Comparison of ENCODE assay signal across 20 cellular contexts in the genomic region with DNA sequence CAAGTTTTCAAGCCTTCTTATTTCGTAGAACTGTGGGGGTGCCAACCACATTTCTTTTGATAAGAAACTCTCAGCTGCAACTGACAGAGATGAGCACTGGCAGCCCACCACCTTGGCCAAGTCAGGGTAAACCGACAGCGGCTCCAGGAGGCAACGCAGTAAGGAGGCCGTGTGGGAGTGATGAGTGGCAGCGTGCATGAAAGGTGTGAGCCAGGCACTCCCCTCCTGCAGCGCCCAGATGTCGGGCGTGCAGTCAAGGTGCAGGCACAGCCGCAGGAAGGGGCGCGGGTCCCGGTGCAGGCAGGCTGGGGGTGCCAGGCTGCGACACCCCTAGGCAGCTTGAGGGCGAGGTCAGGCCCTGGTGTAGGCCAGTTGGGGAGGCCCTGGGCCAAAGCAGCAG. TPM values are rescaled to one million over a fixed set of nuclear protein-coding genes. Genes with fewer than 3 reads are reported as not detected.
A peak's percentile ranks its signal among the peaks of the same experiment; 100 is the strongest.
DNase-seq lines count a peak whose midpoint lies in the region; ATAC-seq and TF ChIP-seq lines count a peak whose summit lies in the region.
"Had no signal": no experiment of that assay in that cellular context is flagged by ENCODE, and none has a peak within 500 bp of the region (broad histone marks: within the 10 kb centered on the region; RNA-seq: fewer than 3 reads in every experiment).

No MANE protein-coding gene starts in this region.

- H3K4me1 ChIP-seq in mesenchymal stem cell (ENCODE audit: control insufficient read depth, insufficient read depth, low read depth, low read length) (peaks cover 5% of the 10 kb centered on the region), trophoblast cell (ENCODE audit: control insufficient read depth in 1 of 2, insufficient read depth in 2 of 2, low read length in 2 of 2) (peaks cover 2 to 7% of the 10 kb centered on the region in 2 experiments), testis (no peaks in the 10 kb centered on the region)
- H3K4me1 ChIP-seq: BE2C; BLaER1 treated with 17β-estradiol and CSF1 and Interleukin-3, amounts not matched to agents 10 nM and 100 nM had no signal

- H3K23ac ChIP-seq in mesenchymal stem cell (ENCODE audit: low read length in 2 of 2) (no peak overlapping the region), trophoblast cell (ENCODE audit: low read length) (no peak overlapping the region)

- H4K91ac ChIP-seq in mesenchymal stem cell (ENCODE audit: low read length) (peak overlapping the region; percentile 39), trophoblast cell (ENCODE audit: low read depth, low read length) (no peak overlapping the region)

- H2BK120ac ChIP-seq in mesenchymal stem cell (ENCODE audit: low read depth, low read length), result no peak overlapping the region
- no peak overlapping the region for H2BK120ac ChIP-seq in trophoblast cell (ENCODE audit: insufficient read depth, low read length, poor library complexity)

- H3K18ac ChIP-seq in mesenchymal stem cell (ENCODE audit: low read depth in 1 of 2, low read length in 2 of 2) (peak overlapping the region in 1 of 2 experiments; percentile 4), trophoblast cell (ENCODE audit: low read length) (no peak overlapping the region)

- no peak for TF ChIP-seq CTCF in testis (IDR thresholded peaks at IDR 0.05)

- no peak overlapping the region for H4K12ac ChIP-seq in trophoblast cell (ENCODE audit: low read depth, low read length)

- no peak overlapping the region for H3K27ac ChIP-seq in mesenchymal stem cell (ENCODE audit: low read length, poor library complexity, severe bottlenecking)
- H3K27ac ChIP-seq in trophoblast cell (ENCODE audit: low read depth, low read length), result no peak overlapping the region
- no peak overlapping the region for H3K27ac ChIP-seq in testis
- H3K27ac ChIP-seq: A549; BLaER1 treated with 17β-estradiol and CSF1 and Interleukin-3, amounts not matched to agents 10 nM and 100 nM had no signal

- H3K36me3 ChIP-seq in H7 (replicated peaks; ENCODE audit: control insufficient read depth, insufficient read depth, low read length) (no peaks in the 10 kb centered on the region), mesenchymal stem cell (ENCODE audit: control insufficient read depth in 1 of 2, insufficient read depth in 2 of 2, low read depth in 1 of 2, low read length in 2 of 2) (peaks cover 0 to 3% of the 10 kb centered on the region in 2 experiments), trophoblast cell (ENCODE audit: control insufficient read depth in 1 of 2, insufficient read depth in 2 of 2, low read length in 2 of 2) (no peaks in the 10 kb centered on the region), testis (ENCODE audit: low read depth, missing control alignments) (no peaks in the 10 kb centered on the region)
- H3K36me3 ChIP-seq: BE2C; BLaER1 treated with 17β-estradiol and CSF1 and Interleukin-3, amounts not matched to agents 10 nM and 100 nM had no signal

- H2BK12ac ChIP-seq in mesenchymal stem cell (ENCODE audit: low read length in 2 of 2), result no peak overlapping the region
- H2BK12ac ChIP-seq in trophoblast cell (ENCODE audit: low read length), result no peak overlapping the region

- no peak for TF ChIP-seq POLR2A in testis (IDR thresholded peaks at IDR 0.05)

- H3K14ac ChIP-seq in mesenchymal stem cell (ENCODE audit: low read length in 2 of 2), result no peak overlapping the region
- no peak overlapping the region for H3K14ac ChIP-seq in trophoblast cell (ENCODE audit: low read length)

- DNase-seq in D341Med (ENCODE audit: low spot score), result peak; percentile 23
- peak; percentile 14 for DNase-seq in H7
- no peak for DNase-seq in mesenchymal stem cell
- DNase-seq in trophoblast cell, result no peak
- no peak for DNase-seq in NCI-H510A (lab: John Stamatoyannopoulos, UW)
- no peak for DNase-seq in testis
- no peak for DNase-seq in stimulated activated CD4-positive, alpha-beta T cell treated with anti-CD3 and anti-CD28 coated beads, Interleukin-4, amount 100 ng/mL, for 1 hour
- DNase-seq: 8988T; ACHN; AML-193; BE2C; CD4-positive, alpha-beta T cell; CD8-positive, alpha-beta memory T cell; DMS53; DMS79 treated with DMSO at 0.1 percent for 48 hours; GOT3; HCEC 1CT had no signal

- no peak overlapping the region for H2AK5ac ChIP-seq in mesenchymal stem cell (ENCODE audit: low read length, severe bottlenecking)
- H2AK5ac ChIP-seq in trophoblast cell (ENCODE audit: low read length), result peak overlapping the region; percentile 21

- H3K79me2 ChIP-seq in trophoblast cell (ENCODE audit: control insufficient read depth, insufficient read depth, low read length, poor library complexity), result no peaks in the 10 kb centered on the region

- H4K8ac ChIP-seq in mesenchymal stem cell (ENCODE audit: low read length) (peak overlapping the region; percentile 60), trophoblast cell (ENCODE audit: low read depth, low read length) (no peak overlapping the region)

- H3K27me3 ChIP-seq in H7 (ENCODE audit: control insufficient read depth, insufficient read depth, low read length) (no peaks in the 10 kb centered on the region), mesenchymal stem cell (ENCODE audit: control insufficient read depth in 1 of 2, insufficient read depth in 1 of 2, low read length in 2 of 2) (no peaks in the 10 kb centered on the region), trophoblast cell (ENCODE audit: insufficient read depth, low read length) (no peaks in the 10 kb centered on the region), testis (no peaks in the 10 kb centered on the region)
- H3K27me3 ChIP-seq: BE2C; BLaER1 treated with 17β-estradiol and CSF1 and Interleukin-3, amounts not matched to agents 10 nM and 100 nM had no signal

- H3K4ac ChIP-seq in mesenchymal stem cell (ENCODE audit: low read depth in 1 of 2, low read length in 2 of 2) (no peak overlapping the region), trophoblast cell (ENCODE audit: low read depth, low read length) (no peak overlapping the region)

- H3K9ac ChIP-seq in mesenchymal stem cell (ENCODE audit: low read length), result no peak overlapping the region
- H3K9ac ChIP-seq in trophoblast cell (ENCODE audit: low read length), result no peak overlapping the region
- H3K9ac ChIP-seq: BLaER1 treated with 17β-estradiol and CSF1 and Interleukin-3, amounts not matched to agents 10 nM and 100 nM had no signal

- H3K4me2 ChIP-seq in mesenchymal stem cell (ENCODE audit: low read length, poor library complexity, severe bottlenecking) (no peak overlapping the region), trophoblast cell (ENCODE audit: low read length) (no peak overlapping the region)
- H3K4me2 ChIP-seq: A549; BLaER1 treated with 17β-estradiol and CSF1 and Interleukin-3, amounts not matched to agents 10 nM and 100 nM had no signal

- 98% methylated on average over 15 of the region's 15 CpGs for WGBS in mesenchymal stem cell
- no CpG with 5 or more reads among the region's 15 CpGs for WGBS in trophoblast cell (ENCODE audit: extremely low coverage, insufficient coverage, insufficient read length)
- WGBS in testis, 2 donors, result 84 to 93% methylated on average over 8 to 15 of the region's 15 CpGs

- H2AFZ ChIP-seq in mesenchymal stem cell (ENCODE audit: low read depth, low read length) (no peak overlapping the region), trophoblast cell (ENCODE audit: insufficient read depth, low read length, poor library complexity) (no peak overlapping the region)

- H3K9me3 ChIP-seq in mesenchymal stem cell (ENCODE audit: control insufficient read depth, low read length), result no peaks in the 10 kb centered on the region
- no peaks in the 10 kb centered on the region for H3K9me3 ChIP-seq in trophoblast cell (ENCODE audit: insufficient read depth, low read depth, low read length)
- no peaks in the 10 kb centered on the region for H3K9me3 ChIP-seq in testis
- H3K9me3 ChIP-seq: A549; BE2C; BLaER1 treated with 17β-estradiol and CSF1 and Interleukin-3, amounts not matched to agents 10 nM and 100 nM had no signal

- H3K4me3 ChIP-seq in H7 (ENCODE audit: insufficient read depth, low read depth, low read length) (no peak overlapping the region), mesenchymal stem cell (ENCODE audit: insufficient read depth in 1 of 2, low read depth in 1 of 2, low read length in 2 of 2) (no peak overlapping the region), trophoblast cell (ENCODE audit: low read depth, low read length) (no peak overlapping the region), testis (no peak overlapping the region)
- H3K4me3 ChIP-seq: A549; BLaER1 treated with 17β-estradiol and CSF1 and Interleukin-3, amounts not matched to agents 10 nM and 100 nM had no signal

- no peak overlapping the region for H2BK15ac ChIP-seq in mesenchymal stem cell (ENCODE audit: low read depth, poor library complexity, severe bottlenecking)

- H2BK5ac ChIP-seq in mesenchymal stem cell (ENCODE audit: low read depth, low read length, poor library complexity, severe bottlenecking) (no peak overlapping the region), trophoblast cell (ENCODE audit: low read depth, low read length, poor library complexity) (no peak overlapping the region)

- H3K79me1 ChIP-seq in mesenchymal stem cell (replicated peaks; ENCODE audit: low read length, poor library complexity, severe bottlenecking) (peaks cover 2% of the 10 kb centered on the region), trophoblast cell (ENCODE audit: low read length) (no peaks in the 10 kb centered on the region)

- intact Hi-C loops in testis (cut with DNase I; ENCODE audit: low total_unique reads), result no loop called here

- ATAC-seq in HG03521 (IDR thresholded peaks at IDR 0.05; ENCODE audit: unreplicated experiment), result no peak
- ATAC-seq: A549 had no signal

RNA-seq across cellular contexts. Expression of a gene that starts 49.3 kb away (rescaled TPM):
- total RNA-seq in H7 (2014; rRNA removed; shearing (Covaris generic)), result 181 and 223 TPM in 2 replicates
- 68.6 TPM for polyA plus RNA-seq in mesenchymal stem cell (2013, experiment 1 of 2)
- polyA plus RNA-seq in mesenchymal stem cell (2013, experiment 2 of 2), result 75.4 TPM
- 145 TPM in 2 replicates for polyA plus RNA-seq in trophoblast cell (2013)
- total RNA-seq in testis, result 100 to 1,000 TPM in 1 of 2 donors, 10 to 100 TPM in 1; 99.3 to 146 TPM
- polyA plus RNA-seq in testis (ENCODE audit: insufficient read depth, low read depth, low replicate concordance), result 119 TPM

Comparison
In these comparisons a context has a peak if more than half of its experiments do, and no peak if none do; other contexts are left out.
1. DNase-seq: peak in D341Med (single experiment) and H7 (single experiment); none in mesenchymal stem cell (single experiment), trophoblast cell (0 of 2), NCI-H510A (single experiment), testis (single experiment) and stimulated activated CD4-positive, alpha-beta T cell treated with anti-CD3 and anti-CD28 coated beads, Interleukin-4, amount 100 ng/mL, for 1 hour (single experiment).